In the genomic region with DNA sequence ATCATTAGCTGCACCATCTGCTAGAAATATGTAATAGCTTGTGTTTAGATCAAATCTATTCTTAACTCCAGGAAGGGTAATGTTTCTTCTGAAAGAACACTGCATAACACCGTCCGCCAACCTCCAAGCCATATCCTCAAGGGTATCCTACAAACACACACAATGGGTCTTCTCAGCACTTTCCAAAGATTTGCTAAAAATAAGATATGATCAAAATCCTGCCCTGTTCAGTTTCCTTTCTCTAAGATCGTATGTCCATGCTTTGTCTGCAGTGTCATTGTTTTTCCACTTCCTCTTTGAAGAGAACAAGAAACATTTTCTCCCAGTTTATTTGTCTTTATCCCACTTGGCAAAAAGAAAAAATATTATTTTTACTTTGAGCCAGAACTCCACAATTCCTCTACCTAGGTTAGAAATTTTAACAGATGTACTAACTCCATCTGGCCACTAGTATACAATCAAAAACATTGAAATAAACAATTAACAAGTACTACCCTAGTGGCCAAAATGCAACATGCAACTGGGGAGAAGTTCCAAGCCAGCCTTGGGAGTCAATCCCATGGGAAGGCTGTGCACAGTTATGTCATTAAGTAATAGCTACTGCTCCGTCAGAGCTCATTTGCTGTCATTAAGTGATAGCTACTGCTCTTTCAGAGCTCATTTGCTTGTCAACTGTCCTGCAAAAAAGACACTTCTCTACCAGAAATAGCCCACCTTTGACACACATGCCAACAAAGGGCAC, we compare ENCODE assay signal across 8 cellular contexts. TPM values are rescaled to one million over a fixed set of nuclear protein-coding genes. Genes with fewer than 3 reads are reported as not detected.
DNase-seq lines count a peak whose midpoint lies in the region; ATAC-seq and TF ChIP-seq lines count a peak whose summit lies in the region.

No MANE protein-coding gene starts in this region.

- no peak overlapping the region for H3K9ac ChIP-seq in NT2/D1 (ENCODE audit: insufficient read length, low read depth)
- no peak overlapping the region for H3K9ac ChIP-seq in fibroblast of lung (ENCODE audit: insufficient read depth, low read length)

- WGBS in stomach, 5 donors: 75 to 84% (median 79%) methylated on average over 4 of the region's 4 CpGs

- no peaks in the 10 kb centered on the region for H4K20me1 ChIP-seq in fibroblast of lung (ENCODE audit: control insufficient read depth, extremely low read depth, insufficient read depth, low read length)

- no peak overlapping the region for H2AFZ ChIP-seq in fibroblast of lung (ENCODE audit: low read length)

- no peak overlapping the region for H3K4me3 ChIP-seq in NT2/D1 (ENCODE audit: insufficient read length, low read depth)
- H3K4me3 ChIP-seq in fibroblast of lung (replicated peaks in 1 of 4; ENCODE audit: control extremely low read depth in 1 of 4, insufficient read depth in 1 of 4, low read depth in 3 of 4, low read length in 4 of 4): no peak overlapping the region
- H3K4me3 ChIP-seq in stomach: no peak overlapping the region

- no peak for TF ChIP-seq POLR2A in stomach (IDR thresholded peaks at IDR 0.05)

- intact Hi-C loops in stomach (cut with DNase I; ENCODE audit: low total_unique reads): no loop called here

- no peaks in the 10 kb centered on the region for H3K27me3 ChIP-seq in NT2/D1 (ENCODE audit: insufficient read depth, insufficient read length)
- H3K27me3 ChIP-seq in fibroblast of lung (ENCODE audit: control insufficient read depth, insufficient read depth, low read length): no peaks in the 10 kb centered on the region
- no peaks in the 10 kb centered on the region for H3K27me3 ChIP-seq in stomach

- TF ChIP-seq EP300 in stomach (IDR thresholded peaks at IDR 0.05): no peak

- DNase-seq in AG09319 (ENCODE audit: extremely low read depth, low read depth) (no peak), NT2/D1 (ENCODE audit: low read depth, low spot score) (peak; percentile 15), fibroblast of lung (ENCODE audit: low read depth in 2 of 2) (peak in 1 of 2 donors; percentile 28), stomach (no peak), inferior parietal cortex (ENCODE audit: extremely low spot score) (no peak), substantia nigra (lab: John Stamatoyannopoulos, UW) (no peak)

- H3K27ac ChIP-seq in fibroblast of lung (ENCODE audit: insufficient read depth, low read length) (no peak overlapping the region), stomach (peak overlapping the region in 4 of 5 donors; percentile 14 to 30 (median 18)), substantia nigra (ENCODE audit: low read depth, low read length, poor library complexity, severe bottlenecking) (no peak overlapping the region)

- TF ChIP-seq CTCF in AG09319 (IDR thresholded peaks at IDR 0.05; ENCODE audit: low read depth, low read length) (peak; percentile 10), fibroblast of lung (conservative IDR thresholded peaks at IDR 0.05 in 1 of 2, IDR thresholded peaks at IDR 0.05 in 1 of 2; ENCODE audit: low read depth in 1 of 2, low read length in 2 of 2) (peak; percentile 11 to 47), stomach (IDR thresholded peaks at IDR 0.05) (peak in 3 of 7 experiments; percentile 10 to 47 (median 41))

- H3K36me3 ChIP-seq in NT2/D1 (ENCODE audit: insufficient read depth, insufficient read length, low read length) (no peaks in the 10 kb centered on the region), fibroblast of lung (ENCODE audit: control insufficient read depth, insufficient read depth, low read length) (no peaks in the 10 kb centered on the region), stomach (peaks cover 4 to 33% (median 5%) of the 10 kb centered on the region in 4 donors)

- no peaks in the 10 kb centered on the region for H3K9me3 ChIP-seq in NT2/D1 (ENCODE audit: insufficient read depth, low read length)
- no peaks in the 10 kb centered on the region for H3K9me3 ChIP-seq in fibroblast of lung (ENCODE audit: control insufficient read depth, insufficient read depth, low read depth, low read length)
- H3K9me3 ChIP-seq in stomach: no peaks in the 10 kb centered on the region

- H3K79me2 ChIP-seq in fibroblast of lung (ENCODE audit: control insufficient read depth, insufficient read depth, low read length): no peaks in the 10 kb centered on the region

- no peak overlapping the region for H3K4me2 ChIP-seq in fibroblast of lung (ENCODE audit: extremely low read depth, insufficient read depth, low read length)

- H3K4me1 ChIP-seq in NT2/D1 (ENCODE audit: insufficient read depth, insufficient read length): no peaks in the 10 kb centered on the region
- no peaks in the 10 kb centered on the region for H3K4me1 ChIP-seq in fibroblast of lung (ENCODE audit: control insufficient read depth, extremely low read depth, insufficient read depth, low read length)
- no peaks in the 10 kb centered on the region for H3K4me1 ChIP-seq in stomach

- ATAC-seq in GM19463 (IDR thresholded peaks at IDR 0.05; ENCODE audit: unreplicated experiment) (peak; percentile 49), GM19023 (IDR thresholded peaks at IDR 0.05; ENCODE audit: unreplicated experiment) (no peak)

RNA-seq across cellular contexts. Expression of a gene that starts 37.8 kb away (rescaled TPM):
- 27.0 and 32.7 TPM in 2 replicates for total RNA-seq in fibroblast of lung
- 5.7 and 10.3 TPM in 2 replicates for polyA plus RNA-seq in fibroblast of lung
- 3.8 and 5.1 TPM in 2 replicates for polyA plus RNA-seq in fibroblast of lung (2012)
- 6.3 and 14.8 TPM in 2 replicates for polyA minus RNA-seq in fibroblast of lung (ENCODE audit: low replicate concordance)
- total RNA-seq in stomach: 10 to 100 TPM in 3 of 5 donors, 1 to 10 TPM in 2; 3.2 to 21.1 (median 11.1) TPM
- 1 to 10 TPM in 2 of 3 donors, under 1 TPM in 1; 0.46 to 1.7 (median 1.5) TPM for polyA plus RNA-seq in stomach

Comparison
In these comparisons a context has a peak if more than half of its experiments do, and no peak if none do; other contexts are left out.
1. H3K27ac ChIP-seq: peak in stomach (4 of 5); none in fibroblast of lung (single experiment) and substantia nigra (single experiment).